Comparison of ENCODE assay signal across 36 cellular contexts in the genomic region with DNA sequence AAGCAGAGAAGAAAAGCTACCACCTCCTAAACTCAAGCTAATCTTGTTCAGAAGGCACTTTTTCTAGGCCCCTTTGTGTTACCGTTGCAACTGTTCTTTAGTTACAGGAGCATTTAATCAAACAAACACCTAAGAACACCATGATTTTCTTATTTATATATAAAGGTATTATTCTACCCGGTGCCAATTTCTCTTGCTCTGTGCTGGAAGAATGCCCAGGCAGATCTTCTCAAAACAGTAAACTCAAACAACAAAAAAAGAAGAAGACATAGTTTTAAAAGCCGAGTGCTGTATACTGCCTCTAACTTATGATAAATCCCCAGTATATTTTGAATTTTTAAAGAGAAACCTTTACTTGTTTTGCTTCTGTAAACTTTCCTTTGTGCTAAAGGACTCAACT.
"Had no signal": no experiment of that assay in that cellular context is flagged by ENCODE, and none has a peak within 500 bp of the region (broad histone marks: within the 10 kb centered on the region; RNA-seq: fewer than 3 reads in every experiment).

No MANE protein-coding gene starts in this region.

- DNase-seq: activated CD4-positive, alpha-beta memory T cell treated with anti-CD3 and anti-CD28 coated beads, Interleukin-2, amount 10 ng/mL, durations not matched to agents 7 days and 5 days; activated CD4-positive, alpha-beta T cell treated with anti-CD3 and anti-CD28 coated beads for 36 hours; activated CD8-positive, alpha-beta memory T cell treated with anti-CD3 and anti-CD28 coated beads for 24 hours; activated CD8-positive, alpha-beta memory T cell treated with anti-CD3 and anti-CD28 coated beads, Interleukin-2, amount 10 ng/mL, durations not matched to agents 7 days and 5 days; activated CD8-positive, alpha-beta memory T cell treated with anti-CD3 and anti-CD28 coated beads, Interleukin-2, amount 50 U/mL, for 48 hours; activated effector memory CD4-positive, alpha-beta T cell treated with Interleukin-2 at 50 U/mL for 16 hours; activated naive CD4-positive, alpha-beta T cell; activated naive CD4-positive, alpha-beta T cell treated with anti-CD3 and anti-CD28 coated beads, Interleukin-2, amount 50 U/mL, for 16 hours; activated T-cell treated with anti-CD3 and anti-CD28 coated beads, Interleukin-2, amount 50 U/mL, for 48 hours; caudate nucleus; cerebellar nuclear complex; cortex of kidney; Kasumi-1; NCI-H1105; NCI-H1417 treated with DMSO at 0.1 percent for 48 hours; NCI-H187 treated with DMSO at 0.1 percent for 48 hours; NCI-H2081; NCI-H2171 treated with DMSO at 0.1 percent for 48 hours; NCI-H2227 treated with DMSO at 0.1 percent for 48 hours; NCI-H446; NCI-H510A treated with DMSO at 0.1 percent for 48 hours; NCI-H69; NCI-H82; NK-92 treated with Interleukin-12 subunit alpha and Interleukin-12 subunit beta, amount 100 ng/mL, for 24 hours; PC-3; Peyer's patch; RPMI8226; SHP77 treated with DMSO at 0.1 percent for 48 hours; SK-N-SH had no signal

- H3K9me3 ChIP-seq: adrenal gland, body of pancreas, Peyer's patch, SJSA1, SK-N-SH had no signal

- H3K4me3 ChIP-seq: adrenal gland, body of pancreas, Peyer's patch, SJSA1 had no signal

- ATAC-seq: activated CD4-positive, alpha-beta T cell treated with anti-CD3 and anti-CD28 coated beads for 36 hours; activated CD4-positive, CD25-positive, alpha-beta regulatory T cell treated with anti-CD3 and anti-CD28 coated beads, Interleukin-2, amount 50 U/mL, for 24 hours; activated CD8-positive, alpha-beta memory T cell treated with anti-CD3 and anti-CD28 coated beads, Interleukin-2, amount 10 ng/mL, durations not matched to agents 7 days and 5 days; body of pancreas; PC-3; WTC11 had no signal

- H3K27me3 ChIP-seq: adrenal gland, body of pancreas, Peyer's patch, SJSA1 had no signal

- H3K9me3 Mint-ChIP-seq: activated CD4-positive, alpha-beta memory T cell treated with anti-CD3 and anti-CD28 coated beads, Interleukin-2, amount 10 ng/mL, durations not matched to agents 7 days and 5 days; T-helper 1 cell treated with Interleukin-12 subunit alpha and Interleukin-12 subunit beta and Interleukin-4 antibody, amounts not matched to agents 30 μg/mL and 1 μg/mL, for 36 hours; T-helper 2 cell treated with Interferon-gamma antibody and Interleukin-4, amounts not matched to agents 5 μg/mL and 100 μg/mL, for 36 hours had no signal

- H3K36me3 ChIP-seq: adrenal gland, Peyer's patch had no signal

- H3K27ac ChIP-seq: adrenal gland, Peyer's patch, SJSA1 had no signal

- H3K27me3 Mint-ChIP-seq: activated CD4-positive, alpha-beta memory T cell treated with anti-CD3 and anti-CD28 coated beads, Interleukin-2, amount 10 ng/mL, durations not matched to agents 7 days and 5 days; activated CD4-positive, alpha-beta T cell treated with anti-CD3 and anti-CD28 coated beads for 36 hours; activated CD8-positive, alpha-beta memory T cell treated with anti-CD3 and anti-CD28 coated beads, Interleukin-2, amount 10 ng/mL, durations not matched to agents 7 days and 5 days had no signal

- H3K4me3 Mint-ChIP-seq: activated CD4-positive, alpha-beta memory T cell treated with anti-CD3 and anti-CD28 coated beads, Interleukin-2, amount 10 ng/mL, durations not matched to agents 7 days and 5 days; activated CD4-positive, alpha-beta T cell treated with anti-CD3 and anti-CD28 coated beads for 36 hours; activated CD8-positive, alpha-beta memory T cell treated with anti-CD3 and anti-CD28 coated beads, Interleukin-2, amount 10 ng/mL, durations not matched to agents 7 days and 5 days; T-helper 1 cell treated with Interleukin-12 subunit alpha and Interleukin-12 subunit beta and Interleukin-4 antibody, amounts not matched to agents 30 μg/mL and 1 μg/mL, for 36 hours; T-helper 2 cell treated with Interferon-gamma antibody and Interleukin-4, amounts not matched to agents 5 μg/mL and 100 μg/mL, for 36 hours; WTC11 had no signal

- H3K27ac Mint-ChIP-seq: activated CD4-positive, alpha-beta memory T cell treated with anti-CD3 and anti-CD28 coated beads, Interleukin-2, amount 10 ng/mL, durations not matched to agents 7 days and 5 days; activated CD4-positive, alpha-beta T cell treated with anti-CD3 and anti-CD28 coated beads for 36 hours; activated CD8-positive, alpha-beta memory T cell treated with anti-CD3 and anti-CD28 coated beads, Interleukin-2, amount 10 ng/mL, durations not matched to agents 7 days and 5 days; T-helper 1 cell treated with Interleukin-12 subunit alpha and Interleukin-12 subunit beta and Interleukin-4 antibody, amounts not matched to agents 30 μg/mL and 1 μg/mL, for 36 hours; T-helper 2 cell treated with Interferon-gamma antibody and Interleukin-4, amounts not matched to agents 5 μg/mL and 100 μg/mL, for 36 hours; WTC11 had no signal
